Comparison of ENCODE assay signal across 1 cellular context in genomic region chr14:22802860-22803562, GRCh38.
TF ChIP-seq lines count a peak whose summit lies in the region.

No MANE protein-coding gene starts in this region.

TF ChIP-seq in WTC11, 78 proteins besides CTCF, POLR2A, EP300 and RAD21 (continued from another document):
- TF ChIP-seq, protein P1, sequence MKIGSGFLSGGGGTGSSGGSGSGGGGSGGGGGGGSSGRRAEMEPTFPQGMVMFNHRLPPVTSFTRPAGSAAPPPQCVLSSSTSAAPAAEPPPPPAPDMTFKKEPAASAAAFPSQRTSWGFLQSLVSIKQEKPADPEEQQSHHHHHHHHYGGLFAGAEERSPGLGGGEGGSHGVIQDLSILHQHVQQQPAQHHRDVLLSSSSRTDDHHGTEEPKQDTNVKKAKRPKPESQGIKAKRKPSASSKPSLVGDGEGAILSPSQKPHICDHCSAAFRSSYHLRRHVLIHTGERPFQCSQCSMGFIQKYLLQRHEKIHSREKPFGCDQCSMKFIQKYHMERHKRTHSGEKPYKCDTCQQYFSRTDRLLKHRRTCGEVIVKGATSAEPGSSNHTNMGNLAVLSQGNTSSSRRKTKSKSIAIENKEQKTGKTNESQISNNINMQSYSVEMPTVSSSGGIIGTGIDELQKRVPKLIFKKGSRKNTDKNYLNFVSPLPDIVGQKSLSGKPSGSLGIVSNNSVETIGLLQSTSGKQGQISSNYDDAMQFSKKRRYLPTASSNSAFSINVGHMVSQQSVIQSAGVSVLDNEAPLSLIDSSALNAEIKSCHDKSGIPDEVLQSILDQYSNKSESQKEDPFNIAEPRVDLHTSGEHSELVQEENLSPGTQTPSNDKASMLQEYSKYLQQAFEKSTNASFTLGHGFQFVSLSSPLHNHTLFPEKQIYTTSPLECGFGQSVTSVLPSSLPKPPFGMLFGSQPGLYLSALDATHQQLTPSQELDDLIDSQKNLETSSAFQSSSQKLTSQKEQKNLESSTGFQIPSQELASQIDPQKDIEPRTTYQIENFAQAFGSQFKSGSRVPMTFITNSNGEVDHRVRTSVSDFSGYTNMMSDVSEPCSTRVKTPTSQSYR (CRISPR knock-in tag; IDR thresholded peaks at IDR 0.05), result no peak
- TF ChIP-seq NR2C2 (CRISPR knock-in tag; IDR thresholded peaks at IDR 0.05) (no peak), ATF3 (CRISPR knock-in tag; conservative IDR thresholded peaks at IDR 0.05) (no peak), ZNF416 (CRISPR knock-in tag; IDR thresholded peaks at IDR 0.05) (no peak), ATF2 (CRISPR knock-in tag; IDR thresholded peaks at IDR 0.05; ENCODE audit: borderline replicate concordance, low read depth) (no peak), FOXJ3 (CRISPR knock-in tag; IDR thresholded peaks at IDR 0.05; ENCODE audit: borderline replicate concordance) (no peak)
TF ChIP-seq in WTC11: peak in this region for 0.
